8 cellular contexts compared by ENCODE assay signal in genomic region chr4:105708376-105709080, GRCh38. TPM values are rescaled to one million over a fixed set of nuclear protein-coding genes. Genes with fewer than 3 reads are reported as not detected.
A peak's percentile ranks its signal among the peaks of the same experiment; 100 is the strongest.
DNase-seq lines count a peak whose midpoint lies in the region; TF ChIP-seq lines count a peak whose summit lies in the region.

A gene with protein sequence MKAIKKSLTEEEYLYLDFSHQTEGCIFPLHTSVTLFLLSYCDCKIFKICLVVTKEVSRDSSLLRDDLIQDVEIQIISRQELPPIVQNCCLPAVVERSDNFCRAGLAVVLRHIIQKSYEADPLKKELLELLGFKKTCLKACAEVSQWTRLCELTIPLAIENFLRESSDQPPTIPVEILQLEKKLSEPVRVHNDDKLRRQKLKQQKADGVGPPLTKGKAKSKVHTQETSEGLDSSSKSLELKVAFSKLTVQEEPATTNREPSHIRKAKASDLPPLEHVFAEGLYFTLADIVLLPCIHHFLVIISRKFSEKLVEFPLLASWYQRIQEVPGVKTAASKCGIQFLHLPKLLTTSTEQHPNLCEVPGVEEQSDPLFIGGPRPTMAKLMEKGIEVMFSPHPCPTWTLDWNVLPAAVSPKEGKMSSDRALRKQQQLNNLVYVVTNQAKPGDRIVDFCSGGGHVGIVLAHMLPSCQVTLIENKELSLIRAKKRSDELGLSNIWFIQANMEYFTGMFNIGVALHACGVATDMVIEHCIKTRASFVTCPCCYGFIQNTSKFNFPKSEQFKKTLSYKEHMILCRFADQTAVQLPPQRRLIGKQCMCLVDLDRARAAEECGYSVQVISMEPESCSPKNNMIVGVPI (plus strand): TSS chr4:105708784. CDS start chr4:105717614, 8,830 bp downstream.
A gene with protein sequence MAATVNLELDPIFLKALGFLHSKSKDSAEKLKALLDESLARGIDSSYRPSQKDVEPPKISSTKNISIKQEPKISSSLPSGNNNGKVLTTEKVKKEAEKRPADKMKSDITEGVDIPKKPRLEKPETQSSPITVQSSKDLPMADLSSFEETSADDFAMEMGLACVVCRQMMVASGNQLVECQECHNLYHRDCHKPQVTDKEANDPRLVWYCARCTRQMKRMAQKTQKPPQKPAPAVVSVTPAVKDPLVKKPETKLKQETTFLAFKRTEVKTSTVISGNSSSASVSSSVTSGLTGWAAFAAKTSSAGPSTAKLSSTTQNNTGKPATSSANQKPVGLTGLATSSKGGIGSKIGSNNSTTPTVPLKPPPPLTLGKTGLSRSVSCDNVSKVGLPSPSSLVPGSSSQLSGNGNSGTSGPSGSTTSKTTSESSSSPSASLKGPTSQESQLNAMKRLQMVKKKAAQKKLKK (minus strand): TSS chr4:105708689. CDS start chr4:105700005, 8,684 bp downstream.

- no peaks in the 10 kb centered on the region for H3K27me3 Mint-ChIP-seq in HFFc6 (ENCODE audit: insufficient read depth)

- no peaks in the 10 kb centered on the region for H3K9me3 Mint-ChIP-seq in HFFc6

- peaks cover 22% of the 10 kb centered on the region for H3K36me3 Mint-ChIP-seq in HFFc6 (ENCODE audit: low read depth)

- peak within 1 kb of the TSS; percentile 97 for H3K27ac Mint-ChIP-seq in HFFc6

- H3K4me3 Mint-ChIP-seq in HFFc6 = peak within 1 kb of the TSS; percentile 100

- peak; percentile 78 for TF ChIP-seq POLR2A in NB4 (IDR thresholded peaks at IDR 0.05; ENCODE audit: extremely low read depth, insufficient read length)

- no peaks in the 10 kb centered on the region for H3K9me3 ChIP-seq in SK-N-MC (ENCODE audit: low read depth, low read length)

- peak; percentile 65 for DNase-seq in GM04503 (ENCODE audit: low read depth)
- DNase-seq in HFFc6 = peak; percentile 92
- peak; percentile 93 for DNase-seq in NB4 (ENCODE audit: low read depth)
- peak; percentile 76 for DNase-seq in SK-N-MC (ENCODE audit: low read depth, low spot score)
- peak; percentile 87 for DNase-seq in activated naive CD4-positive, alpha-beta T cell treated with anti-CD3 and anti-CD28 coated beads, Interleukin-2, amount 50 U/mL, for 16 hours
- peak; percentile 86 for DNase-seq in germinal center (ENCODE audit: low spot score)
- peak; percentile 70 for DNase-seq in non-pigmented ciliary epithelial cell (ENCODE audit: low read depth)
- DNase-seq in superior temporal gyrus (ENCODE audit: extremely low spot score) = peak; percentile 97

- H3K9ac ChIP-seq in SK-N-MC (ENCODE audit: insufficient read length) = peak within 1 kb of the TSS; percentile 88

- H3K4me1 Mint-ChIP-seq in HFFc6 (ENCODE audit: low read depth) = peaks cover 45% of the 10 kb centered on the region

- peaks cover 19% of the 10 kb centered on the region for H3K36me3 ChIP-seq in SK-N-MC (ENCODE audit: insufficient read depth, low read length)

- H3K4me3 ChIP-seq in NB4 (ENCODE audit: low read depth, low read length) (peak within 1 kb of the TSS; percentile 100), SK-N-MC (peak within 1 kb of the TSS; percentile 87)

- peak within 1 kb of the TSS; percentile 61; the same call in 1 of the 2 replicates for H3K27ac ChIP-seq in SK-N-MC

- TF ChIP-seq CTCF in HFFc6 (IDR thresholded peaks at IDR 0.05) (no peak; the same call in 1 of the 2 replicates), NB4 (IDR thresholded peaks at IDR 0.05; ENCODE audit: low read depth, low read length) (no peak)

RNA-seq across cellular contexts. Expression of the first gene that starts in this region (rescaled TPM):
- 10 to 100 TPM in 3 of 6 experiments, 1 to 10 TPM in 3; 5.8 to 12.3 (median 9.7) TPM for total RNA-seq in HFFc6 (2021; fragmentation: NEBNext Ultra II Directional; extraction: Animal tissue kit (Norgen Biotek cat#: 25700))

RNA-seq across cellular contexts. Expression of the second gene that starts in this region (rescaled TPM):
- total RNA-seq in HFFc6 (2021; fragmentation: NEBNext Ultra II Directional; extraction: Animal tissue kit (Norgen Biotek cat#: 25700)) = 10 to 100 TPM; 22.1 to 25.1 (median 23.4) TPM

Comparison
In these comparisons a context has a peak if more than half of its experiments do, and no peak if none do; other contexts are left out.
1. Peak in every context shown above with its lines: DNase-seq, H3K4me3 ChIP-seq and H3K27ac ChIP-seq.